Comparison of ENCODE assay signal across 19 cellular contexts in the genomic region with DNA sequence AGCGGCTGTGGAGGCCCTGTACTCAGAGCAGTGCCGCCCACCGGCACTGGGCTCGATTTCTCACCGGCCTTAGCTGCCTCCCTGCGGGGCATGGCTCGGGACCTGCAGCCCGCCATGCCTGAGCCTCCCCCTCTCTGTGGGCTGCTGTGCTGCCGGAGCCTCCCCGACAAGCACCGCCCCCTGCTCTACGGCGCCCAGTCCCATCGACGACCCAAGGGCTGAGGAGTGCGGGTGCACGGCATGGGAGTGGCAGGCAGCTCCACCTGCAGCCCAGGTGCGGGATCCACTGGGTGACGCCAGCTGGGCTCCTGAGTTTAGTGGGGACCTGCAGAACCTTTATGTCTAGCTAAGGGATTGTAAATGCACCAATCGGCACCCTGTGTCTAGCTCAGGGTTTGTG.
"Had no signal": no experiment of that assay in that cellular context is flagged by ENCODE, and none has a peak within 500 bp of the region (broad histone marks: within the 10 kb centered on the region; RNA-seq: fewer than 3 reads in every experiment).

No MANE protein-coding gene starts in this region.

- H3K4me3 Mint-ChIP-seq: type B pancreatic cell had no signal

- H3K27ac Mint-ChIP-seq: type B pancreatic cell had no signal

- H3K36me3 ChIP-seq: brain microvascular endothelial cell, pancreas, right lobe of liver, stomach had no signal

- H3K27me3 ChIP-seq: brain microvascular endothelial cell, dorsolateral prefrontal cortex, pancreas, right lobe of liver, stomach, testis had no signal

- H3K4me1 ChIP-seq: testis had no signal

- H3K27me3 Mint-ChIP-seq: T-cell, type B pancreatic cell had no signal

- H3K9me3 ChIP-seq: pancreas, right lobe of liver, stomach, testis had no signal

- H3K36me3 Mint-ChIP-seq: T-cell had no signal

- H3K27ac ChIP-seq: brain microvascular endothelial cell, dorsolateral prefrontal cortex, pancreas, right lobe of liver, stomach, testis had no signal

- H3K4me3 ChIP-seq: dorsolateral prefrontal cortex, lung, pancreas, right lobe of liver, stomach, testis had no signal

- ATAC-seq: pancreas, right lobe of liver, T-cell had no signal

- DNase-seq: activated CD4-positive, alpha-beta T cell treated with anti-CD3 and anti-CD28 coated beads, Interleukin-2, amount 10 ng/mL, durations not matched to agents 24 days and 14 days; activated CD8-positive, alpha-beta memory T cell treated with anti-CD3 and anti-CD28 coated beads, Interleukin-2, amount 50 U/mL, for 48 hours; activated gamma-delta T cell treated with Interleukin-2 at 50 U/mL for 16 hours; aorta; brain microvascular endothelial cell; central memory CD4-positive, alpha-beta T cell; dorsolateral prefrontal cortex; erythroblast; hypothalamus; right lobe of liver; small intestine; stimulated activated CD4-positive, alpha-beta T cell treated with anti-CD3 and anti-CD28 coated beads, Interleukin-15, amount 100 ng/mL, for 24 hours; stimulated activated CD4-positive, alpha-beta T cell treated with anti-CD3 and anti-CD28 coated beads, Interleukin-2, amount 100 ng/mL, for 48 hours; stomach; testis had no signal
